In the genomic region with DNA sequence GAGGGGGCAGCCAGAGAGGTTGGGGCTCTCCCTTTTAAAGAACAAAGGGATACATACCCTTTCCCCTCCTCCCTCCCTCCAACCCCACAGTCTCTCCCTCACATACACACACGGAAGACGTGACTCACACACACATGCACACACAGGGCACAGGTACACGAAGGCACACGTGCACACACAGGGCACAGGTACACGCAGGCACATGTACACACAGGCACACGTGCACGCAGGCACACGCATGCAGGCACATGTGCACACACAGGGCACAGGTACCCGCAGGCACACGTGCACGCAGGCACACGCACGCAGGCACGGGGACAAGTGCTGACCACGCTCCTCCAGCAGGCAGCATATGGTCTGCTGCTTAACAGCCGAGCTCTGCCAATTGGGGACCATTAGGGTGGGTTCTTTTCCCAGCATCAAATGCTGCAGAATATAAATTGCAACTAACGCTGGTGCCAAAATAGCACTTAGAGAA, we compare ENCODE assay signal across 9 cellular contexts. TPM values are rescaled to one million over a fixed set of nuclear protein-coding genes. Genes with fewer than 3 reads are reported as not detected.
DNase-seq lines count a peak whose midpoint lies in the region; ATAC-seq and TF ChIP-seq lines count a peak whose summit lies in the region.
"Had no signal": no experiment of that assay in that cellular context is flagged by ENCODE, and none has a peak within 500 bp of the region (broad histone marks: within the 10 kb centered on the region; RNA-seq: fewer than 3 reads in every experiment).

No MANE protein-coding gene starts in this region.

- H3K9me3 ChIP-seq in thymus (ENCODE audit: control insufficient read depth): no peaks in the 10 kb centered on the region

- peaks cover 2% of the 10 kb centered on the region for H3K4me1 Mint-ChIP-seq in activated T-cell treated with anti-CD3 and anti-CD28 coated beads, Interleukin-2, amount 50 U/mL, for 4 hours (ENCODE audit: low read depth)
- peaks cover 8% of the 10 kb centered on the region for H3K4me1 Mint-ChIP-seq in activated B cell treated with CpG ODN at 0.5 μM for 24 hours
- peaks cover 8% of the 10 kb centered on the region for H3K4me1 Mint-ChIP-seq in memory B cell

- H3K27ac ChIP-seq in thymus (ENCODE audit: low read depth): no peak overlapping the region

- ATAC-seq in activated T-cell treated with anti-CD3 and anti-CD28 coated beads, Interleukin-2, amount 50 U/mL, for 4 hours: peak; percentile 18 to 41
- ATAC-seq in activated B cell treated with CpG ODN at 0.5 μM for 24 hours (ENCODE audit: low read depth): peak; percentile 41
- ATAC-seq in memory B cell (ENCODE audit: low read depth): peak; percentile 19

- 57% methylated on average over 17 of the region's 17 CpGs for WGBS in thymus

- no peaks in the 10 kb centered on the region for H3K9me3 Mint-ChIP-seq in activated T-cell treated with anti-CD3 and anti-CD28 coated beads, Interleukin-2, amount 50 U/mL, for 4 hours
- H3K9me3 Mint-ChIP-seq in activated B cell treated with CpG ODN at 0.5 μM for 24 hours (no peaks in the 10 kb centered on the region), memory B cell (no peaks in the 10 kb centered on the region)

- H3K4me1 ChIP-seq in thymus (ENCODE audit: control insufficient read depth, insufficient read depth, low read length): no peaks in the 10 kb centered on the region

- no peaks in the 10 kb centered on the region for H3K27me3 Mint-ChIP-seq in activated T-cell treated with anti-CD3 and anti-CD28 coated beads, Interleukin-2, amount 50 U/mL, for 4 hours (ENCODE audit: low read depth)
- H3K27me3 Mint-ChIP-seq in activated B cell treated with CpG ODN at 0.5 μM for 24 hours (no peaks in the 10 kb centered on the region), memory B cell (no peaks in the 10 kb centered on the region)

- H3K36me3 Mint-ChIP-seq in activated T-cell treated with anti-CD3 and anti-CD28 coated beads, Interleukin-2, amount 50 U/mL, for 4 hours (ENCODE audit: insufficient read depth): no peaks in the 10 kb centered on the region
- H3K36me3 Mint-ChIP-seq in activated B cell treated with CpG ODN at 0.5 μM for 24 hours (ENCODE audit: low read depth) (no peaks in the 10 kb centered on the region), memory B cell (peaks cover 3% of the 10 kb centered on the region)

- CTCF ChIA-PET in activated B cell treated with CpG ODN at 0.5 μM for 24 hours (lab: Charles Lee): no interaction called here

- no peak overlapping the region for H3K27ac Mint-ChIP-seq in activated B cell treated with CpG ODN at 0.5 μM for 24 hours
- no peak overlapping the region for H3K27ac Mint-ChIP-seq in memory B cell

- intact Hi-C loops in activated B cell treated with CpG ODN at 0.5 μM for 24 hours (cut with micrococcal nuclease): no loop called here

- POLR2A ChIA-PET in activated B cell treated with CpG ODN at 0.5 μM for 24 hours (lab: Charles Lee): interaction anchor here (1.5 kb wide), 1 partner anchor 81 kb away, joined by 4 read pairs; no protein-coding TSS in a partner anchor

- no peaks in the 10 kb centered on the region for H3K27me3 ChIP-seq in thymus (ENCODE audit: control insufficient read depth, insufficient read depth)

- TF ChIP-seq CTCF in activated B cell treated with CpG ODN at 0.5 μM for 24 hours (IDR thresholded peaks at IDR 0.05) (no peak), GM20000 (IDR thresholded peaks at IDR 0.05; ENCODE audit: extremely low read depth, missing control alignments) (no peak)

- H3K36me3 ChIP-seq in thymus (ENCODE audit: control insufficient read depth, insufficient read depth): peaks cover 17% of the 10 kb centered on the region

- DNase-seq in activated T-cell treated with anti-CD3 and anti-CD28 coated beads, Interleukin-2, amount 50 U/mL, for 4 hours: no peak
- no peak for DNase-seq in activated T-cell treated with anti-CD3 and anti-CD28 coated beads, Interleukin-2, amount 50 U/mL, for 1 hour
- DNase-seq in activated B cell treated with CpG ODN at 0.5 μM for 24 hours: no peak
- DNase-seq in memory B cell (ENCODE audit: low spot score in 2 of 2): no peak
- no peak for DNase-seq in GM20000 (ENCODE audit: low spot score)
- DNase-seq in dedifferentiated amniotic fluid mesenchymal stem cell (ENCODE audit: extremely low spot score): no peak
- DNase-seq in NCI-H226: no peak
- DNase-seq: occipital lobe had no signal

- peak overlapping the region; percentile 49 for H3K4me3 ChIP-seq in thymus (ENCODE audit: low read length)

- H3K4me3 Mint-ChIP-seq in activated T-cell treated with anti-CD3 and anti-CD28 coated beads, Interleukin-2, amount 50 U/mL, for 4 hours: peak overlapping the region; percentile 53
- peak overlapping the region; percentile 85 for H3K4me3 Mint-ChIP-seq in activated B cell treated with CpG ODN at 0.5 μM for 24 hours
- peak overlapping the region; percentile 92 for H3K4me3 Mint-ChIP-seq in memory B cell

RNA-seq across cellular contexts. Expression of gene FBXL18, which starts 35.0 kb away (rescaled TPM):
- 10 to 100 TPM; 11.9 to 13.1 (median 12.8) TPM for total RNA-seq in activated T-cell treated with anti-CD3 and anti-CD28 coated beads, Interleukin-2, amount 50 U/mL, for 4 hours
- 11.6 and 12.9 TPM in 2 replicates for total RNA-seq in activated B cell treated with CpG ODN at 0.5 μM for 24 hours
- 1.6 TPM for polyA plus RNA-seq in thymus

RNA-seq across cellular contexts. Expression of gene ACTB, which starts 51.8 kb away (rescaled TPM):
- total RNA-seq in activated T-cell treated with anti-CD3 and anti-CD28 coated beads, Interleukin-2, amount 50 U/mL, for 4 hours: 1,000 to 10,000 TPM; 6,778 to 7,684 (median 6,905) TPM
- 9,258 and 9,276 TPM in 2 replicates for total RNA-seq in activated B cell treated with CpG ODN at 0.5 μM for 24 hours
- polyA plus RNA-seq in thymus: 9,031 TPM

RNA-seq across cellular contexts. Expression of gene TNRC18, which starts 55.0 kb away (rescaled TPM):
- 10 to 100 TPM; 45.4 to 55.2 (median 48.4) TPM for total RNA-seq in activated T-cell treated with anti-CD3 and anti-CD28 coated beads, Interleukin-2, amount 50 U/mL, for 4 hours
- total RNA-seq in activated B cell treated with CpG ODN at 0.5 μM for 24 hours: 55.0 and 57.2 TPM in 2 replicates
- polyA plus RNA-seq in thymus: 26.2 TPM
